6 cellular contexts compared by ENCODE assay signal in genomic region chr4:187215438-187215837, GRCh38.
"Had no signal": no experiment of that assay in that cellular context is flagged by ENCODE, and none has a peak within 500 bp of the region (broad histone marks: within the 10 kb centered on the region; RNA-seq: fewer than 3 reads in every experiment).

No MANE protein-coding gene starts in this region.

- H3K36me3 Mint-ChIP-seq: IgD-negative memory B cell had no signal

- H3K4me3 Mint-ChIP-seq: IgD-negative memory B cell had no signal

- ATAC-seq: HepG2, K562 had no signal

- H3K4me3 ChIP-seq: K562 had no signal

- DNase-seq: KBM-7, KG1 had no signal

- H3K27me3 Mint-ChIP-seq: IgD-negative memory B cell had no signal

- H3K27ac Mint-ChIP-seq: IgD-negative memory B cell had no signal

- H3K4me1 Mint-ChIP-seq: IgD-negative memory B cell had no signal

- H3K27ac ChIP-seq: HL-60 had no signal
